8 cellular contexts compared by ENCODE assay signal in the genomic region with DNA sequence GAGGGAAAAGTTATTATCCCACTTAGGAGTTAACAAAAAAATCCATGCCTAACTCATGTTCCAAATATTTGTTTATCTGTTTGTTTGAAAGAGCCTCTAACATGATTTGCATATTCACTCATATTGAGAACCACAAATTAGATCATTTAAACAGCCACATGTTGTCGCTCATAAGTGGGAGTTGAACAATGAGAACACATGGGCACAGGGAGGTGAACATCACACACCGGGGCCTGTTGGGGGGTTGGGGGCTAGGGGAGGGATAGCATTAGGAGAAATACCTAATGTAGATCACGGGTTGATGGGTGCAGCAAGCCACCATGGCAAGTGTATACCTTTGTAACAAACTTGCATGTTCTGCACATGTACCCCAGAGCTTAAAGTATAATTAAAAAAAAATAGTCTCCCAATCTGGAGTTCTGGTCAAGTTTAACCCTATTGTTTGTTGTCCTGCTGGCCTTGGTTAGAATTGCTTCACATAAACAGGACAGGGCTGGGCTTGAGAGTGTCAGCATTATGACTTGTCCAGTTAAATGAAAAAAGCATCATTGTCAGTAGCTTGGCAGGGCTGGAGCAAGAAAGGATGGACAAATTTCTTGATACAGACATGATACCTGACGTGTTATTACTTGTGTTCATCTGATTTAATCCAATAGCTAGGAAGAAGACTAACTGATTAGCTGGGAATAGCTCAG. TPM values are rescaled to one million over a fixed set of nuclear protein-coding genes. Genes with fewer than 3 reads are reported as not detected.
A peak's percentile ranks its signal among the peaks of the same experiment; 100 is the strongest.
DNase-seq lines count a peak whose midpoint lies in the region; ATAC-seq, FAIRE-seq and TF ChIP-seq lines count a peak whose summit lies in the region.

No MANE protein-coding gene starts in this region.

- H3K36me3 Mint-ChIP-seq in stimulated activated naive CD8-positive, alpha-beta T cell treated with anti-CD3 and anti-CD28 coated beads, Interleukin-15, Interleukin-2, amounts not matched to agents 100 ng/mL and 50 ng/mL, for 24 hours (ENCODE audit: low read depth), result peaks cover 65% of the 10 kb centered on the region

- H3K9ac ChIP-seq in GM12878 (ENCODE audit: control insufficient read depth, insufficient read depth, low read length), result no peak overlapping the region

- H3K27ac ChIP-seq in GM12878 (ENCODE audit: control insufficient read depth, insufficient read depth) (no peak overlapping the region), upper lobe of right lung (no peak overlapping the region)

- no peak for DNase-seq in stimulated activated naive CD8-positive, alpha-beta T cell treated with anti-CD3 and anti-CD28 coated beads, Interleukin-15, Interleukin-2, amounts not matched to agents 100 U/mL and 50 U/mL, for 24 hours
- no peak for DNase-seq in GM12878 (ENCODE audit: low read depth, low spot score)
- no peak for DNase-seq in upper lobe of right lung
- no peak for DNase-seq in NCI-H2227 treated with DMSO at 0.1 percent for 48 hours (lab: John Stamatoyannopoulos, UW)
- no peak for DNase-seq in GM10248 (ENCODE audit: extremely low spot score)

- no peaks in the 10 kb centered on the region for H3K79me2 ChIP-seq in GM12878 (ENCODE audit: control insufficient read depth, insufficient read depth, low read length)

- peaks cover 5% of the 10 kb centered on the region for H3K4me1 ChIP-seq in GM12878 (ENCODE audit: control insufficient read depth, insufficient read depth, low read length)
- peaks cover 12% of the 10 kb centered on the region for H3K4me1 ChIP-seq in upper lobe of right lung

- POLR2A ChIA-PET in GM12878 (lab: Charles Lee), result no interaction called here
- POLR2A ChIA-PET in GM10248 (lab: Yijun Ruan, JAX), result no interaction called here

- peaks cover 38% of the 10 kb centered on the region for H3K9me3 Mint-ChIP-seq in stimulated activated naive CD8-positive, alpha-beta T cell treated with anti-CD3 and anti-CD28 coated beads, Interleukin-15, Interleukin-2, amounts not matched to agents 100 ng/mL and 50 ng/mL, for 24 hours

- H3K36me3 ChIP-seq in GM12878 (ENCODE audit: control insufficient read depth in 2 of 2, insufficient read depth in 2 of 2, low read length in 1 of 2) (no peaks in the 10 kb centered on the region), upper lobe of right lung (no peaks in the 10 kb centered on the region)

- no peak for TF ChIP-seq EP300 in GM12878 (IDR thresholded peaks at IDR 0.05; ENCODE audit: borderline replicate concordance in 1 of 2, control insufficient read depth in 1 of 2, low read depth in 2 of 2, low read length in 2 of 2)

- intact Hi-C loops in GM12878 (cut with micrococcal nuclease; ENCODE audit: unreplicated experiment) (loop anchor here (2.0 kb wide), 1 partner anchor 33 kb away; no protein-coding TSS in a partner anchor), upper lobe of right lung (cut with DNase I) (no loop called here)

- WGBS in GM12878 (ENCODE audit: insufficient coverage, insufficient replicate concordance, low lambda C conversion rate, missing lambda C conversion rate), result 31% methylated on average over 4 of the region's 4 CpGs

- RAD21 ChIA-PET in GM12878 (lab: Charles Lee; ENCODE audit: unreplicated experiment), result no interaction called here

- no peaks in the 10 kb centered on the region for H4K20me1 ChIP-seq in GM12878 (ENCODE audit: control insufficient read depth, insufficient read depth)

- peak overlapping the region; percentile 15 for H3K4me2 ChIP-seq in GM12878 (ENCODE audit: control insufficient read depth, insufficient read depth)

- TF ChIP-seq CTCF in GM12878 (IDR thresholded peaks at IDR 0.05 in 2 of 3, conservative IDR thresholded peaks at IDR 0.05 in 1 of 3; ENCODE audit: control insufficient read depth in 2 of 3, extremely low read depth in 1 of 3, insufficient read depth in 1 of 3, low read depth in 3 of 3, low read length in 3 of 3), result no peak
- no peak for TF ChIP-seq CTCF in upper lobe of right lung (IDR thresholded peaks at IDR 0.05)
- no peak for TF ChIP-seq CTCF in GM10248 (IDR thresholded peaks at IDR 0.05; ENCODE audit: control extremely low read depth, extremely low read depth, low read depth, missing control alignments)

- H3K27me3 ChIP-seq in GM12878 (replicated peaks in 1 of 2; ENCODE audit: control insufficient read depth in 2 of 2, insufficient read depth in 2 of 2, low read length in 1 of 2) (no peaks in the 10 kb centered on the region), upper lobe of right lung (no peaks in the 10 kb centered on the region)

- no peaks in the 10 kb centered on the region for H3K27me3 Mint-ChIP-seq in stimulated activated naive CD8-positive, alpha-beta T cell treated with anti-CD3 and anti-CD28 coated beads, Interleukin-15, Interleukin-2, amounts not matched to agents 100 ng/mL and 50 ng/mL, for 24 hours

- CTCF ChIA-PET in GM12878 (lab: Yijun Ruan, JAX), result interaction anchor here (0.8 to 1.1 kb wide), 2 partner anchors 123 to 277 kb away, joined by 3 read pairs; no protein-coding TSS in a partner anchor
- CTCF ChIA-PET in GM10248 (lab: Yijun Ruan, JAX), result interaction anchor here (0.8 to 1.6 kb wide), 2 partner anchors 12 to 330 kb away, joined by 4 to 7 read pairs; no protein-coding TSS in a partner anchor

- no TSS peak for BruUV-seq in GM12878 (replicated peaks; lab: Mats Ljungman, UMichigan)

- no peak overlapping the region for H2AFZ ChIP-seq in GM12878 (ENCODE audit: control insufficient read depth, low read depth, low read length)

- peaks cover 40% of the 10 kb centered on the region for H3K4me1 Mint-ChIP-seq in stimulated activated naive CD8-positive, alpha-beta T cell treated with anti-CD3 and anti-CD28 coated beads, Interleukin-15, Interleukin-2, amounts not matched to agents 100 ng/mL and 50 ng/mL, for 24 hours (ENCODE audit: low read depth)

- H3K9me3 ChIP-seq in GM12878 (replicated peaks; ENCODE audit: control insufficient read depth, insufficient read depth, low read length), result no peaks in the 10 kb centered on the region; the same call in 2 of the 3 replicates
- no peaks in the 10 kb centered on the region for H3K9me3 ChIP-seq in upper lobe of right lung

- in situ Hi-C loops in GM12878 (cut with MboI), result no loop called here

- H3K4me3 ChIP-seq in GM12878, result no peak overlapping the region
- H3K4me3 ChIP-seq in upper lobe of right lung, result no peak overlapping the region

- no peak for FAIRE-seq in GM12878 (lab: Jason Lieb, UNC)

- SMC1A ChIA-PET in GM12878 (lab: Charles Lee; ENCODE audit: uncharacterized antibody, unreplicated experiment), result no interaction called here

- no peak for ATAC-seq in stimulated activated naive CD8-positive, alpha-beta T cell treated with anti-CD3 and anti-CD28 coated beads, Interleukin-15, Interleukin-2, amounts not matched to agents 100 U/mL and 50 U/mL, for 24 hours
- ATAC-seq in HG03460 (IDR thresholded peaks at IDR 0.05; ENCODE audit: unreplicated experiment) (peak; percentile 27), GM12878 (peak; percentile 75), upper lobe of right lung (peak; percentile 12), HG03039 (IDR thresholded peaks at IDR 0.05; ENCODE audit: unreplicated experiment) (no peak)

- TF ChIP-seq POLR2A in GM12878 (IDR thresholded peaks at IDR 0.05; ENCODE audit: low read depth, low read length), result no peak

- TF ChIP-seq RAD21 in GM12878 (IDR thresholded peaks at IDR 0.05; ENCODE audit: insufficient read depth, low read depth, low read length), result no peak

- H3K4me3 Mint-ChIP-seq in stimulated activated naive CD8-positive, alpha-beta T cell treated with anti-CD3 and anti-CD28 coated beads, Interleukin-15, Interleukin-2, amounts not matched to agents 100 ng/mL and 50 ng/mL, for 24 hours, result peak overlapping the region; percentile 39

- peak overlapping the region; percentile 86 for H3K27ac Mint-ChIP-seq in stimulated activated naive CD8-positive, alpha-beta T cell treated with anti-CD3 and anti-CD28 coated beads, Interleukin-15, Interleukin-2, amounts not matched to agents 100 ng/mL and 50 ng/mL, for 24 hours

TF ChIP-seq in GM12878, 131 proteins besides CTCF, POLR2A, EP300 and RAD21:
- TF ChIP-seq RUNX3 (IDR thresholded peaks at IDR 0.05; ENCODE audit: low read length), result peak; percentile 56; the same call in 1 of the 2 replicates
- TF ChIP-seq POU2F2 (IDR thresholded peaks at IDR 0.05; ENCODE audit: borderline replicate concordance, low read depth, low read length), result peak; percentile 76; the same call in 1 of the 3 replicates
- no peak for TF ChIP-seq SMAD1 (IDR thresholded peaks at IDR 0.05; ENCODE audit: low read depth, partially characterized antibody)
- peak; percentile 59 for TF ChIP-seq JUNB (IDR thresholded peaks at IDR 0.05)
TF ChIP-seq in GM12878: peak in this region for 3.

RNA-seq across cellular contexts. Expression of a gene that starts 57.8 kb away (rescaled TPM):
- total RNA-seq in GM12878 (2013; cell fraction: nucleolus; rRNA removed), result 119 and 128 TPM in 2 replicates
- total RNA-seq in GM12878 (2014; rRNA removed) (225 and 253 TPM in 2 replicates), GM12878 (2014; rRNA removed; fragmentation: Illumina TruSeq; extraction: Trizol) (260 and 267 TPM in 2 replicates), GM12878 (2021) (185 TPM in 2 replicates), upper lobe of right lung (128 TPM)
- polyA plus RNA-seq in GM12878 (2011; ENCODE audit: low read depth), result 184 TPM
- polyA plus RNA-seq in GM12878 (2011; rRNA removed) (331 and 444 TPM in 2 replicates), GM12878 (2014; fragmentation: Illumina TruSeq; extraction: Trizol) (207 and 280 TPM in 2 replicates), GM12878 (2014; fragmentation: Nextera tagmentation; extraction: Ambion mirVana) (100 to 1,000 TPM; 611 to 678 TPM), GM12878 (2014; rRNA removed) (198 and 252 TPM in 2 replicates), GM12878 (2016; fragmentation: Nextera tagmentation; extraction: Ambion mirVana) (100 to 1,000 TPM; 412 to 415 TPM)
- polyA plus RNA-seq in GM12878 (2011; cell fraction: cytosol; rRNA removed), result 140 and 161 TPM in 2 replicates
- polyA plus RNA-seq in GM12878 (2011; cell fraction: nucleus; rRNA removed), result 316 and 352 TPM in 2 replicates
- polyA plus RNA-seq in GM12878 (2012), result 204 and 218 TPM in 2 replicates
- 120 and 148 TPM in 2 replicates for polyA minus RNA-seq in GM12878 (2011; rRNA and poly(A)+ RNA removed)
- polyA minus RNA-seq in GM12878 (2011; cell fraction: cytosol; rRNA and poly(A)+ RNA removed), result 44.0 and 65.3 TPM in 2 replicates
- polyA minus RNA-seq in GM12878 (2011; cell fraction: nucleus; rRNA and poly(A)+ RNA removed), result 49.1 and 66.1 TPM in 2 replicates

Comparison
In these comparisons a context has a peak if more than half of its experiments do, and no peak if none do; other contexts are left out.
1. ATAC-seq: peak in HG03460 (single experiment), GM12878 (single experiment) and upper lobe of right lung (single experiment); none in stimulated activated naive CD8-positive, alpha-beta T cell treated with anti-CD3 and anti-CD28 coated beads, Interleukin-15, Interleukin-2, amounts not matched to agents 100 U/mL and 50 U/mL, for 24 hours (single experiment) and HG03039 (single experiment).